In genomic region chr12:93526786-93527428, GRCh38 we compare ENCODE assay signal across 11 cellular contexts. TPM values are rescaled to one million over a fixed set of nuclear protein-coding genes. Genes with fewer than 3 reads are reported as not detected.
DNase-seq lines count a peak whose midpoint lies in the region; ATAC-seq, FAIRE-seq and TF ChIP-seq lines count a peak whose summit lies in the region.
"Had no signal": no experiment of that assay in that cellular context is flagged by ENCODE, and none has a peak within 500 bp of the region (broad histone marks: within the 10 kb centered on the region; RNA-seq: fewer than 3 reads in every experiment).

No MANE protein-coding gene starts in this region.

- FAIRE-seq in frontal cortex (lab: Jason Lieb, UNC) = no peak

- no peaks in the 10 kb centered on the region for H3K9me3 ChIP-seq in A673 (ENCODE audit: low read depth, low read length, poor library complexity, severe bottlenecking)
- no peaks in the 10 kb centered on the region for H3K9me3 ChIP-seq in hepatocyte (ENCODE audit: low read depth)

- no peak overlapping the region for H3K4me3 ChIP-seq in A673 (ENCODE audit: low read depth, low read length, poor library complexity, severe bottlenecking)
- H3K4me3 ChIP-seq in HFF-Myc (replicated peaks; ENCODE audit: low read depth, low read length) = no peak overlapping the region
- H3K4me3 ChIP-seq in hepatocyte = no peak overlapping the region

- no peaks in the 10 kb centered on the region for H4K20me1 ChIP-seq in hepatocyte (ENCODE audit: insufficient read depth, poor library complexity, severe bottlenecking)

- no peaks in the 10 kb centered on the region for H3K27me3 ChIP-seq in A673 (replicated peaks; ENCODE audit: insufficient read depth, low read depth, low read length, poor library complexity)
- H3K27me3 ChIP-seq in hepatocyte = no peaks in the 10 kb centered on the region

- no peaks in the 10 kb centered on the region for H3K9me2 ChIP-seq in hepatocyte (replicated peaks; ENCODE audit: insufficient read depth)

- TF ChIP-seq CTCF in A673 (conservative IDR thresholded peaks at IDR 0.05; ENCODE audit: low read depth, low read length) (no peak), HFF-Myc (IDR thresholded peaks at IDR 0.05; ENCODE audit: low read depth, low read length, missing control alignments) (no peak), hepatocyte (IDR thresholded peaks at IDR 0.05; ENCODE audit: poor library complexity) (no peak)

- intact Hi-C loops in A673 (cut with micrococcal nuclease; ENCODE audit: unreplicated experiment) = no loop called here

- no peak overlapping the region for H3K27ac ChIP-seq in A673 (ENCODE audit: low read depth, low read length, poor library complexity, severe bottlenecking)
- peak overlapping the region; percentile 54 for H3K27ac ChIP-seq in hepatocyte

- DNase-seq in A673 (ENCODE audit: low spot score) (peak; percentile 55), HFF-Myc (ENCODE audit: extremely low read depth, low read depth) (peak; percentile 77), T1000 (lab: John Stamatoyannopoulos, UW) (peak; percentile 99), hepatocyte (ENCODE audit: low spot score) (peak; percentile 82), frontal cortex (ENCODE audit: low spot score in 2 of 2) (no peak)
- DNase-seq: C1 segment of cervical spinal cord, posterior cingulate gyrus had no signal

- CTCF ChIA-PET in A673 (lab: Charles Lee) = interaction anchor here (0.6 to 1.2 kb wide), 2 partner anchors 312 to 575 kb away, joined by 3 to 4 read pairs; no protein-coding TSS in a partner anchor

- H3K4me1 ChIP-seq in A673 (ENCODE audit: insufficient read depth, low read length, poor library complexity, severe bottlenecking) (peaks cover 4% of the 10 kb centered on the region), hepatocyte (ENCODE audit: insufficient read depth) (peaks cover 4% of the 10 kb centered on the region)

- no peak overlapping the region for H2AFZ ChIP-seq in hepatocyte

- H3K4me2 ChIP-seq in hepatocyte = peak overlapping the region; percentile 48

- no peaks in the 10 kb centered on the region for H3K36me3 ChIP-seq in A673 (ENCODE audit: insufficient read depth, low read length, poor library complexity, severe bottlenecking)
- H3K36me3 ChIP-seq in hepatocyte (replicated peaks; ENCODE audit: insufficient read depth, low read depth) = no peaks in the 10 kb centered on the region

- no peaks in the 10 kb centered on the region for H3K79me2 ChIP-seq in hepatocyte

- ATAC-seq in HG02852 (IDR thresholded peaks at IDR 0.05; ENCODE audit: unreplicated experiment) = no peak
- ATAC-seq in GM21515 (IDR thresholded peaks at IDR 0.05; ENCODE audit: unreplicated experiment) = no peak
- ATAC-seq in GM18907 (IDR thresholded peaks at IDR 0.05; ENCODE audit: unreplicated experiment) = no peak
- ATAC-seq: Right ventricle myocardium inferior had no signal

- POLR2A ChIA-PET in A673 (lab: Charles Lee; ENCODE audit: low non-redundant PET) = no interaction called here

- WGBS in hepatocyte (ENCODE audit: low lambda C conversion rate, missing lambda C conversion rate) = 30% methylated on average over 4 of the region's 4 CpGs

- no TSS peak for BruUV-seq in A673 (replicated peaks; lab: Mats Ljungman, UMichigan)

RNA-seq across cellular contexts. Expression of gene SOCS2, which starts 45.6 kb away (rescaled TPM):
- total RNA-seq in A673 (2021) (1.3 and 1.6 TPM in 2 replicates), hepatocyte (26.2 and 33.4 TPM in 2 replicates), frontal cortex (65.2 TPM)
- polyA plus RNA-seq in hepatocyte = 30.9 and 38.6 TPM in 2 replicates

RNA-seq across cellular contexts. Expression of gene MRPL42, which starts 59.6 kb away (rescaled TPM):
- total RNA-seq in A673 (2021) (179 and 196 TPM in 2 replicates), hepatocyte (111 and 112 TPM in 2 replicates), frontal cortex (91.7 TPM)
- 63.3 and 74.9 TPM in 2 replicates for polyA plus RNA-seq in hepatocyte

Comparison
In these comparisons a context has a peak if more than half of its experiments do, and no peak if none do; other contexts are left out.
1. DNase-seq: peak in A673 (single experiment), HFF-Myc (single experiment), T1000 (single experiment) and hepatocyte (single experiment); none in frontal cortex (0 of 2).
2. RNA of gene SOCS2, which starts 45.6 kb away (total RNA-seq): 65.2 TPM in frontal cortex (single experiment) and 26.2 to 33.4 TPM in hepatocyte; 1.3 to 1.6 TPM in A673; every median in the first group is over 10 times any median in the second.